In the genomic region with DNA sequence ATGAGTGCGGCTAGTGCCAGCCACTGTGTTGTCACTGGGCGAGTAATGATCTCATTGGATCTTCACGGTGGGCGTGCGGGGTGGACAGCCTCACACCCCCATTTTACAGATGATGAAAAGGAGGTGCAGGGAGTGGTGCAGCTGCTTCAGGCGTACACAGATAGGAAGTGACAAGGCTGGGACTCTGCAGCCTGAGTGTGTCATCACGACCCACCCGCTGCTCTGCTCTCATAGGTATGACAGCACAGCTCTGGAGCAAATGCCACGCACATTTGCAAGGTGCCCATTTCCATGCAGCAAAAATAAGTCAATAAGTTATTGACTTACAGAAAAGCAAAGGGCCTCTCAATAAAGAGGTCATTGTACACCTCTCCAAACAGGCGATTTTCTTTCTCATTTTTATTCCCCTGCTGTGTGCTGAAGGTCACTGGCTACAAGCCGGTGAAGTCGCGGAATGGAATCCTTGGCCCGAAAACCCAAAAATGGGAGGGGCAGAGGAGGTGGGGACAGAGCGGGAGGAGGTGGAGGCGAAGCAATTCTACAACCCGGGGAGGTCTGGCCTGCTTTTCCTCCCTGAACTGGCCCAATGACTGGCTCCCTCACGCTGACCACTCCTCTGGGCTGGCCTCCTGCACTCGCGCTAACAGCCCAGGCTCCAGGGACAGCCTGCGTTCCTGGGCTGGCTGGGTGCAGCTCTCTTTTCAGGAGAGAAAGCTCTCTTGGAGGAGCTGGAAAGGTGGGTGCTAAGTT, we compare ENCODE assay signal across 9 cellular contexts. TPM values are rescaled to one million over a fixed set of nuclear protein-coding genes. Genes with fewer than 3 reads are reported as not detected.
DNase-seq lines count a peak whose midpoint lies in the region; ATAC-seq and TF ChIP-seq lines count a peak whose summit lies in the region.
"Had no signal": no experiment of that assay in that cellular context is flagged by ENCODE, and none has a peak within 500 bp of the region (broad histone marks: within the 10 kb centered on the region; RNA-seq: fewer than 3 reads in every experiment).

A gene with protein sequence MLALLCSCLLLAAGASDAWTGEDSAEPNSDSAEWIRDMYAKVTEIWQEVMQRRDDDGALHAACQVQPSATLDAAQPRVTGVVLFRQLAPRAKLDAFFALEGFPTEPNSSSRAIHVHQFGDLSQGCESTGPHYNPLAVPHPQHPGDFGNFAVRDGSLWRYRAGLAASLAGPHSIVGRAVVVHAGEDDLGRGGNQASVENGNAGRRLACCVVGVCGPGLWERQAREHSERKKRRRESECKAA (plus strand): TSS at position 658 of the 750 bp plus-strand sequence. CDS start 3,949 bp downstream, outside the sequence.

- no peaks in the 10 kb centered on the region for H3K9me3 Mint-ChIP-seq in activated T-helper 2 cell treated with anti-CD3 and anti-CD28 coated beads, Interferon-gamma antibody, Interleukin-2, Interleukin-4, amounts not matched to agents 10 μg/mL and 5 μg/mL and 100 μg/mL, durations not matched to agents 14 hours and 24 hours and 36 hours

- H3K4me1 Mint-ChIP-seq in activated T-helper 2 cell treated with anti-CD3 and anti-CD28 coated beads, Interferon-gamma antibody, Interleukin-2, Interleukin-4, amounts not matched to agents 10 μg/mL and 5 μg/mL and 100 μg/mL, durations not matched to agents 14 hours and 24 hours and 36 hours (ENCODE audit: low read depth), result no peaks in the 10 kb centered on the region

- no peak for TF ChIP-seq EP300 in suprapubic skin (IDR thresholded peaks at IDR 0.05)

- TF ChIP-seq POLR2A in suprapubic skin (IDR thresholded peaks at IDR 0.05), result peak in 1 of 2 donors; percentile 51

- no peaks in the 10 kb centered on the region for H3K36me3 Mint-ChIP-seq in activated T-helper 2 cell treated with anti-CD3 and anti-CD28 coated beads, Interferon-gamma antibody, Interleukin-2, Interleukin-4, amounts not matched to agents 10 μg/mL and 5 μg/mL and 100 μg/mL, durations not matched to agents 14 hours and 24 hours and 36 hours (ENCODE audit: low read depth)

- H3K36me3 ChIP-seq in HUES64 (ENCODE audit: insufficient read depth, low read length) (no peaks in the 10 kb centered on the region), suprapubic skin (no peaks in the 10 kb centered on the region)

- 24% methylated on average over 21 of the region's 21 CpGs for WGBS in HUES64
- 26% methylated on average over 19 of the region's 21 CpGs for WGBS in suprapubic skin

- H3K4me1 ChIP-seq in HUES64 (ENCODE audit: insufficient read depth, low read length), result peaks cover 16% of the 10 kb centered on the region
- peaks cover 31% of the 10 kb centered on the region for H3K4me1 ChIP-seq in suprapubic skin
- H3K4me1 ChIP-seq: foreskin keratinocyte had no signal

- no peak within 1 kb of the TSS for H3K4me3 Mint-ChIP-seq in activated T-helper 2 cell treated with anti-CD3 and anti-CD28 coated beads, Interferon-gamma antibody, Interleukin-2, Interleukin-4, amounts not matched to agents 10 μg/mL and 5 μg/mL and 100 μg/mL, durations not matched to agents 14 hours and 24 hours and 36 hours (ENCODE audit: low read depth)

- DNase-seq in dedifferentiated amniotic fluid mesenchymal stem cell (ENCODE audit: extremely low spot score) (peak; percentile 63), left kidney (ENCODE audit: low read depth, low spot score) (peak; percentile 83), suprapubic skin (ENCODE audit: low spot score in 2 of 2) (peak; percentile 86 to 89), NCI-H1436 treated with DMSO at 0.1 percent for 48 hours (lab: John Stamatoyannopoulos, UW) (no peak), superior temporal gyrus (ENCODE audit: extremely low spot score) (no peak)
- no peak for DNase-seq in activated T-helper 2 cell treated with anti-CD3 and anti-CD28 coated beads, Interferon-gamma antibody, Interleukin-2, Interleukin-4, amounts not matched to agents 10 μg/mL and 5 μg/mL and 100 μg/mL, durations not matched to agents 14 hours and 24 hours and 36 hours (ENCODE audit: low spot score)
- DNase-seq: foreskin keratinocyte had no signal

- H3K27me3 ChIP-seq in HUES64 (ENCODE audit: insufficient read depth, low read length) (peaks cover 54% of the 10 kb centered on the region), suprapubic skin (peaks cover 4% of the 10 kb centered on the region)

- H3K9me3 ChIP-seq in HUES64 (ENCODE audit: insufficient read depth, low read depth, low read length), result no peaks in the 10 kb centered on the region
- H3K9me3 ChIP-seq in suprapubic skin, result no peaks in the 10 kb centered on the region

- no peak for TF ChIP-seq CTCF in suprapubic skin (IDR thresholded peaks at IDR 0.05)

- H3K9ac ChIP-seq in HUES64 (ENCODE audit: low read depth, low read length), result no peak within 1 kb of the TSS

- peak within 1 kb of the TSS; percentile 47 for H3K4me3 ChIP-seq in HUES64 (ENCODE audit: low read length)
- peak within 1 kb of the TSS; percentile 32 for H3K4me3 ChIP-seq in suprapubic skin

- intact Hi-C loops in activated T-helper 2 cell treated with anti-CD3 and anti-CD28 coated beads, Interferon-gamma antibody, Interleukin-2, Interleukin-4, amounts not matched to agents 10 μg/mL and 5 μg/mL and 100 μg/mL, durations not matched to agents 14 hours and 24 hours and 36 hours (cut with micrococcal nuclease), result no loop called here

- H3K27me3 Mint-ChIP-seq in activated T-helper 2 cell treated with anti-CD3 and anti-CD28 coated beads, Interferon-gamma antibody, Interleukin-2, Interleukin-4, amounts not matched to agents 10 μg/mL and 5 μg/mL and 100 μg/mL, durations not matched to agents 14 hours and 24 hours and 36 hours (ENCODE audit: low read depth), result peaks cover 10% of the 10 kb centered on the region

- H3K27ac ChIP-seq in HUES64 (ENCODE audit: low read depth, low read length) (no peak within 1 kb of the TSS), suprapubic skin (peak within 1 kb of the TSS; percentile 83)
- H3K27ac ChIP-seq: foreskin keratinocyte had no signal

- ATAC-seq in GM21825 (IDR thresholded peaks at IDR 0.05; ENCODE audit: unreplicated experiment), result no peak
- ATAC-seq: foreskin keratinocyte had no signal

- H3K27ac Mint-ChIP-seq in activated T-helper 2 cell treated with anti-CD3 and anti-CD28 coated beads, Interferon-gamma antibody, Interleukin-2, Interleukin-4, amounts not matched to agents 10 μg/mL and 5 μg/mL and 100 μg/mL, durations not matched to agents 14 hours and 24 hours and 36 hours, result no peak within 1 kb of the TSS

RNA-seq across cellular contexts. Expression of the gene that starts here (rescaled TPM):
- 3.0 TPM for polyA plus RNA-seq in HUES64 (2013, experiment 1 of 2)
- polyA plus RNA-seq in HUES64 (2013, experiment 2 of 2), result 4.2 TPM
- total RNA-seq in suprapubic skin, result 10 to 100 TPM; 18.4 to 55.8 (median 23.3) TPM
- total RNA-seq in activated T-helper 2 cell treated with anti-CD3 and anti-CD28 coated beads, Interferon-gamma antibody, Interleukin-2, Interleukin-4, amounts not matched to agents 10 μg/mL and 5 μg/mL and 100 μg/mL, durations not matched to agents 14 hours and 24 hours and 36 hours, result not detected in 2 replicates
- total RNA-seq: foreskin keratinocyte had no signal

Comparison
In these comparisons a context has a peak if more than half of its experiments do, and no peak if none do; other contexts are left out.
1. RNA of the gene that starts here (total RNA-seq): 18.4 to 55.8 TPM in suprapubic skin; not detected in activated T-helper 2 cell treated with anti-CD3 and anti-CD28 coated beads, Interferon-gamma antibody, Interleukin-2, Interleukin-4, amounts not matched to agents 10 μg/mL and 5 μg/mL and 100 μg/mL, durations not matched to agents 14 hours and 24 hours and 36 hours; every median in the first group is over 10 times any median in the second.
2. DNase-seq: peak in dedifferentiated amniotic fluid mesenchymal stem cell (single experiment), left kidney (single experiment) and suprapubic skin (2 of 2); none in NCI-H1436 treated with DMSO at 0.1 percent for 48 hours (single experiment), superior temporal gyrus (single experiment) and activated T-helper 2 cell treated with anti-CD3 and anti-CD28 coated beads, Interferon-gamma antibody, Interleukin-2, Interleukin-4, amounts not matched to agents 10 μg/mL and 5 μg/mL and 100 μg/mL, durations not matched to agents 14 hours and 24 hours and 36 hours (single experiment).